Comparison of ENCODE assay signal across 1 cellular context in genomic region chr6:46834257-46834916, GRCh38.
TF ChIP-seq lines count a peak whose summit lies in the region.

No MANE protein-coding gene starts in this region.

TF ChIP-seq in HEK293, 187 proteins besides CTCF, POLR2A, EP300 and RAD21 (continued from another document):
- TF ChIP-seq ATF2 (tag by site-specific recombination; IDR thresholded peaks at IDR 0.05; ENCODE audit: low read depth) (peak; percentile 76), ZNF202 (tag by site-specific recombination; IDR thresholded peaks at IDR 0.05; ENCODE audit: borderline replicate concordance) (peak; percentile 82; the same call in 1 of the 2 replicates), ZBTB8A (tag by site-specific recombination; IDR thresholded peaks at IDR 0.05) (peak; percentile 90), ZNF138 (tag by site-specific recombination; IDR thresholded peaks at IDR 0.05; ENCODE audit: borderline replicate concordance) (peak; percentile 72; the same call in 1 of the 2 replicates), ZNF555 (tag by site-specific recombination; conservative IDR thresholded peaks at IDR 0.05) (peak; percentile 98), ZFP37 (tag by site-specific recombination; IDR thresholded peaks at IDR 0.05) (peak; percentile 75), GLI2 (tag by site-specific recombination; IDR thresholded peaks at IDR 0.05; ENCODE audit: borderline replicate concordance, low read depth) (peak; percentile 70; the same call in 1 of the 2 replicates), ZNF426 (tag by site-specific recombination; IDR thresholded peaks at IDR 0.05) (peak; percentile 98), GFI1B (tag by site-specific recombination; IDR thresholded peaks at IDR 0.05) (0 out of 2 replicates have a peak, but pooled peaks have one; percentile 26), ZNF623 (tag by site-specific recombination; IDR thresholded peaks at IDR 0.05) (peak; percentile 85), ZNF354C (tag by site-specific recombination; IDR thresholded peaks at IDR 0.05; ENCODE audit: borderline replicate concordance, low read depth) (0 out of 2 replicates have a peak, but pooled peaks have one; percentile 64), REST (tag by site-specific recombination; IDR thresholded peaks at IDR 0.05) (peak; percentile 87), ZNF341 (tag by site-specific recombination; IDR thresholded peaks at IDR 0.05; ENCODE audit: low read depth) (peak; percentile 42; the same call in 1 of the 2 replicates), ZNF529 (tag by site-specific recombination; IDR thresholded peaks at IDR 0.05; ENCODE audit: insufficient replicate concordance) (peak; percentile 30), ZNF140 (tag by site-specific recombination; IDR thresholded peaks at IDR 0.05) (peak; percentile 87; the same call in 1 of the 2 replicates), ZXDB (tag by site-specific recombination; IDR thresholded peaks at IDR 0.05) (peak; percentile 81), ZNF664 (tag by site-specific recombination; IDR thresholded peaks at IDR 0.05) (peak; percentile 90), ZNF266 (tag by site-specific recombination; IDR thresholded peaks at IDR 0.05; ENCODE audit: low read depth) (peak; percentile 78), ZBTB11 (tag by site-specific recombination; conservative IDR thresholded peaks at IDR 0.05; ENCODE audit: low read depth) (peak; percentile 90), ZNF433 (tag by site-specific recombination; IDR thresholded peaks at IDR 0.05; ENCODE audit: low read depth) (peak; percentile 77; the same call in 1 of the 2 replicates), ZNF629 (tag by site-specific recombination; IDR thresholded peaks at IDR 0.05) (peak; percentile 52; the same call in 1 of the 2 replicates), SP3 (tag by site-specific recombination; IDR thresholded peaks at IDR 0.05) (peak; percentile 46; the same call in 1 of the 2 replicates), ZNF560 (tag by site-specific recombination; IDR thresholded peaks at IDR 0.05; ENCODE audit: borderline replicate concordance) (peak; percentile 85), ZNF518A (tag by site-specific recombination; conservative IDR thresholded peaks at IDR 0.05; ENCODE audit: low read depth) (peak; percentile 97), ZNF394 (tag by site-specific recombination; IDR thresholded peaks at IDR 0.05; ENCODE audit: borderline replicate concordance) (peak; percentile 98), ZNF580 (tag by site-specific recombination; IDR thresholded peaks at IDR 0.05) (peak; percentile 50; the same call in 1 of the 2 replicates), ZBTB21 (tag by site-specific recombination; IDR thresholded peaks at IDR 0.05) (peak; percentile 43; the same call in 1 of the 2 replicates), ZNF510 (tag by site-specific recombination; IDR thresholded peaks at IDR 0.05; ENCODE audit: insufficient replicate concordance) (peak; percentile 84), ZNF558 (tag by site-specific recombination; IDR thresholded peaks at IDR 0.05) (peak; percentile 88), ZNF654 (tag by site-specific recombination; IDR thresholded peaks at IDR 0.05; ENCODE audit: low read depth) (peak; percentile 51), ZNF121 (tag by site-specific recombination; IDR thresholded peaks at IDR 0.05) (peak; percentile 68; the same call in 1 of the 2 replicates), ZNF530 (tag by site-specific recombination; IDR thresholded peaks at IDR 0.05; ENCODE audit: low read depth) (0 out of 2 replicates have a peak, but pooled peaks have one; percentile 18)
